11 cellular contexts compared by ENCODE assay signal in the genomic region with DNA sequence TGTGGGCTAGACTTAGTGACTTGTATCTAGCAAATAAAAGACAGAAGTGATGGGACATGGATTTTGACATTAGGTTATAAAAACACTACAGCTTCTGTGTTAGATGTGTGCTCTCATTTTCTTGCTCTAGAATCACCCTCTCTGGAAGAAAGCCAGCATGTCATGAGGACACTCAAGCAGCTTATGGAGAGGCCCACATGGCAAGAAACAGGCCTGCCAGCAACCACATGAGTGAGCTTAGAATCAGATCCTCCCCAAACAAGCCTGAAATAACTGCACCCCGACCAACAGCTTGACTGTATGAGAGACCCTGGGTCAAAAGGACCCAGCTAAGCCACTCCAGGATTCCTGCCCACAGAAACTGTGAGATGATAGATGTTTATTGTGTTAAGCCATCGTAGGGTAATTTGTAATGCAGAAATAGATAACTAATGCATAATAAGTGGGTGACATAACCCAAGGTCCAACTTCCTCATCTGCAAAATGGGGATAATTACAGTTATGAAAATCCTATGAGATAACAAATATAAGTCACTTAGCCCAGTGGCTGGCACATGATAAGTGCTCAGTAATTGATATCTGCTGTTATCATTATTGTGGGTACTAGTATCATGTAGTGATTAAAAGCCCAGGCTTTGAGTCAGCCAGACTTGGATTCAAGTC.
DNase-seq lines count a peak whose midpoint lies in the region; TF ChIP-seq lines count a peak whose summit lies in the region.
"Had no signal": no experiment of that assay in that cellular context is flagged by ENCODE, and none has a peak within 500 bp of the region (broad histone marks: within the 10 kb centered on the region; RNA-seq: fewer than 3 reads in every experiment).

No MANE protein-coding gene starts in this region.

- no peak overlapping the region for H3K4me2 ChIP-seq in osteoblast (ENCODE audit: insufficient read depth, low read length)

- no peak for TF ChIP-seq EP300 in sigmoid colon (IDR thresholded peaks at IDR 0.05)

- H3K27me3 ChIP-seq in osteoblast (ENCODE audit: insufficient read depth, low read length) (no peaks in the 10 kb centered on the region), sigmoid colon (no peaks in the 10 kb centered on the region)

- WGBS in sigmoid colon, 2 donors, result 68 to 78% methylated on average over 2 of the region's 2 CpGs

- H3K79me2 ChIP-seq in osteoblast (ENCODE audit: insufficient read depth, low read length), result no peaks in the 10 kb centered on the region

- H3K27ac ChIP-seq in osteoblast (ENCODE audit: low read depth, low read length) (no peak overlapping the region), sigmoid colon (no peak overlapping the region)

- CTCF ChIA-PET in activated naive CD4-positive, alpha-beta T cell treated with anti-CD3 and anti-CD28 coated beads for 36 hours (lab: Charles Lee), result interaction anchor here (1.3 to 1.8 kb wide), 2 partner anchors 10 to 20 kb away, joined by 3 to 5 read pairs; no protein-coding TSS in a partner anchor
- CTCF ChIA-PET in activated naive CD4-positive, alpha-beta T cell treated with anti-CD3 and anti-CD28 coated beads, Interleukin-2, amount 10 ng/mL, durations not matched to agents 7 days and 5 days (lab: Charles Lee), result interaction anchor here (1.7 to 2.8 kb wide), 2 partner anchors 11 to 93 kb away, joined by 6 to 7 read pairs; no protein-coding TSS in a partner anchor

- DNase-seq in GM03348 (ENCODE audit: low spot score) (peak; percentile 22), NCI-H524 (lab: John Stamatoyannopoulos, UW) (peak; percentile 88 to 93), fibroblast of gingiva (ENCODE audit: low read depth) (peak; percentile 52), osteoblast (ENCODE audit: insufficient read length, low spot score, missing footprints) (peak; percentile 67), GM20000 (ENCODE audit: low spot score) (no peak), sigmoid colon (no peak)
- DNase-seq in activated naive CD4-positive, alpha-beta T cell treated with anti-CD3 and anti-CD28 coated beads for 36 hours, result no peak
- no peak for DNase-seq in activated naive CD4-positive, alpha-beta T cell treated with anti-CD3 and anti-CD28 coated beads, Interleukin-2, amount 10 ng/mL, durations not matched to agents 7 days and 5 days
- DNase-seq: Caco-2, dermis blood vessel endothelial cell, KBM-7 had no signal

- H3K27ac Mint-ChIP-seq in activated naive CD4-positive, alpha-beta T cell treated with anti-CD3 and anti-CD28 coated beads for 36 hours, result no peak overlapping the region
- no peak overlapping the region for H3K27ac Mint-ChIP-seq in activated naive CD4-positive, alpha-beta T cell treated with anti-CD3 and anti-CD28 coated beads, Interleukin-2, amount 10 ng/mL, durations not matched to agents 7 days and 5 days

- no peaks in the 10 kb centered on the region for H4K20me1 ChIP-seq in osteoblast (ENCODE audit: insufficient read depth, low read length)

- no peaks in the 10 kb centered on the region for H3K36me3 ChIP-seq in osteoblast (ENCODE audit: insufficient read depth, low read length)
- H3K36me3 ChIP-seq in sigmoid colon, result no peaks in the 10 kb centered on the region

- intact Hi-C loops in sigmoid colon (cut with DNase I), result no loop called here
- intact Hi-C loops in activated naive CD4-positive, alpha-beta T cell treated with anti-CD3 and anti-CD28 coated beads for 36 hours (cut with micrococcal nuclease), result no loop called here

- no peak overlapping the region for H3K4me3 Mint-ChIP-seq in activated naive CD4-positive, alpha-beta T cell treated with anti-CD3 and anti-CD28 coated beads for 36 hours
- no peak overlapping the region for H3K4me3 Mint-ChIP-seq in activated naive CD4-positive, alpha-beta T cell treated with anti-CD3 and anti-CD28 coated beads, Interleukin-2, amount 10 ng/mL, durations not matched to agents 7 days and 5 days

- no peak overlapping the region for H3K4me3 ChIP-seq in osteoblast (ENCODE audit: insufficient read depth, low read length)
- H3K4me3 ChIP-seq in sigmoid colon, result no peak overlapping the region

- TF ChIP-seq CTCF in osteoblast (IDR thresholded peaks at IDR 0.05; ENCODE audit: extremely low read depth, low read depth, low read length) (no peak), GM20000 (IDR thresholded peaks at IDR 0.05; ENCODE audit: extremely low read depth, missing control alignments) (no peak), sigmoid colon (IDR thresholded peaks at IDR 0.05) (no peak)

- H3K9me3 Mint-ChIP-seq in activated naive CD4-positive, alpha-beta T cell treated with anti-CD3 and anti-CD28 coated beads for 36 hours, result peaks cover 2% of the 10 kb centered on the region
- no peaks in the 10 kb centered on the region for H3K9me3 Mint-ChIP-seq in activated naive CD4-positive, alpha-beta T cell treated with anti-CD3 and anti-CD28 coated beads, Interleukin-2, amount 10 ng/mL, durations not matched to agents 7 days and 5 days

- H3K4me1 Mint-ChIP-seq in activated naive CD4-positive, alpha-beta T cell treated with anti-CD3 and anti-CD28 coated beads for 36 hours (ENCODE audit: low read depth), result no peaks in the 10 kb centered on the region
- H3K4me1 Mint-ChIP-seq in activated naive CD4-positive, alpha-beta T cell treated with anti-CD3 and anti-CD28 coated beads, Interleukin-2, amount 10 ng/mL, durations not matched to agents 7 days and 5 days, result no peaks in the 10 kb centered on the region

- peaks cover 10% of the 10 kb centered on the region for H3K36me3 Mint-ChIP-seq in activated naive CD4-positive, alpha-beta T cell treated with anti-CD3 and anti-CD28 coated beads for 36 hours (ENCODE audit: low read depth)
- H3K36me3 Mint-ChIP-seq in activated naive CD4-positive, alpha-beta T cell treated with anti-CD3 and anti-CD28 coated beads, Interleukin-2, amount 10 ng/mL, durations not matched to agents 7 days and 5 days, result peaks cover 23% of the 10 kb centered on the region

- H3K9me3 ChIP-seq in osteoblast (ENCODE audit: low read depth, low read length) (no peaks in the 10 kb centered on the region), sigmoid colon (no peaks in the 10 kb centered on the region)

- TF ChIP-seq POLR2A in sigmoid colon (IDR thresholded peaks at IDR 0.05), result no peak

- no peak overlapping the region for H2AFZ ChIP-seq in osteoblast (ENCODE audit: low read length)

- no peaks in the 10 kb centered on the region for H3K27me3 Mint-ChIP-seq in activated naive CD4-positive, alpha-beta T cell treated with anti-CD3 and anti-CD28 coated beads for 36 hours (ENCODE audit: low read depth)
- no peaks in the 10 kb centered on the region for H3K27me3 Mint-ChIP-seq in activated naive CD4-positive, alpha-beta T cell treated with anti-CD3 and anti-CD28 coated beads, Interleukin-2, amount 10 ng/mL, durations not matched to agents 7 days and 5 days

- peaks cover 8% of the 10 kb centered on the region for H3K4me1 ChIP-seq in osteoblast (ENCODE audit: insufficient read depth, low read length)
- H3K4me1 ChIP-seq in sigmoid colon, result peaks cover 0 to 9% (median 0%) of the 10 kb centered on the region in 4 donors
- H3K4me1 ChIP-seq: Caco-2 had no signal

Comparison
In these comparisons a context has a peak if more than half of its experiments do, and no peak if none do; other contexts are left out.
1. DNase-seq: peak in GM03348 (single experiment), NCI-H524 (2 of 2), fibroblast of gingiva (single experiment) and osteoblast (single experiment); none in GM20000 (single experiment), sigmoid colon (single experiment), activated naive CD4-positive, alpha-beta T cell treated with anti-CD3 and anti-CD28 coated beads for 36 hours (single experiment) and activated naive CD4-positive, alpha-beta T cell treated with anti-CD3 and anti-CD28 coated beads, Interleukin-2, amount 10 ng/mL, durations not matched to agents 7 days and 5 days (single experiment).